Comparison of ENCODE assay signal across 22 cellular contexts in the genomic region with DNA sequence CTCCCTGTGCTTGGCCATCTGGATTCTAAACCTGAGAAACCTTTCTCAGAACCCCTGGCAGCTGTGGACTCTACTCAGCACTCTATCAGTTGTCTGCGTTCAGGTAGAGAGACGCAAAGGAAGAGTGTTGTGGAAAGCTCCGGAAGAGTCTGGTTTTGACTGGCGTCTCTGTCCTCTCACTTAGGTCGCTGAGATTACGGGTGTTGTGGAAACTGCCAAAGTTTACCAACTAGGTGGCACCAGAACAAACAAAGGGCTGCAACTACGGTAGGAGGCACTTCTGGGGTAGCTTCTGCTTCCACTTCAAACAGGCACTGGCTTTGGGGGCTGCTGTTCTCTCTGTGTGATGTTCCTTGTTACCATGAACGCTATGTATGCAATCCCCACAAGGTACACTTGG. TPM values are rescaled to one million over a fixed set of nuclear protein-coding genes. Genes with fewer than 3 reads are reported as not detected.
DNase-seq lines count a peak whose midpoint lies in the region; ATAC-seq, FAIRE-seq and TF ChIP-seq lines count a peak whose summit lies in the region.
"Had no signal": no experiment of that assay in that cellular context is flagged by ENCODE, and none has a peak within 500 bp of the region (broad histone marks: within the 10 kb centered on the region; RNA-seq: fewer than 3 reads in every experiment).

No MANE protein-coding gene starts in this region.

- no peaks in the 10 kb centered on the region for H3K4me1 ChIP-seq in small intestine (ENCODE audit: control insufficient read depth in 2 of 2, insufficient read depth in 1 of 2, low read depth in 1 of 2, low read length in 1 of 2)

- intact Hi-C loops in left colon (cut with DNase I, micrococcal nuclease) = no loop called here

- peak; percentile 77 for ATAC-seq in left colon
- ATAC-seq in HG03139 (IDR thresholded peaks at IDR 0.05; ENCODE audit: unreplicated experiment) = no peak
- no peak for ATAC-seq in HG03378 (IDR thresholded peaks at IDR 0.05; ENCODE audit: unreplicated experiment)

- FAIRE-seq in small intestine (lab: Jason Lieb, UNC) = no peak
- FAIRE-seq: GM18507, H54 had no signal

- H3K27ac ChIP-seq in C4-2B (peak overlapping the region; percentile 59), small intestine (ENCODE audit: low read depth in 1 of 2, low read length in 1 of 2) (peak overlapping the region; percentile 65 to 81)
- H3K27ac ChIP-seq: BLaER1 treated with 17β-estradiol and CSF1 and Interleukin-3, amounts not matched to agents 10 nM and 100 nM had no signal

- H3K4me3 ChIP-seq in LNCaP clone FGC (ENCODE audit: low read depth, low read length) (no peak overlapping the region), small intestine (ENCODE audit: low read depth in 1 of 2, low read length in 2 of 2) (no peak overlapping the region)
- H3K4me3 ChIP-seq: BLaER1 treated with 17β-estradiol and CSF1 and Interleukin-3, amounts not matched to agents 10 nM and 100 nM had no signal

- 33 to 66% (median 50%) methylated on average over 8 of the region's 8 CpGs for WGBS in small intestine, 3 donors

- H3K27me3 ChIP-seq in small intestine (ENCODE audit: control insufficient read depth in 2 of 2, insufficient read depth in 2 of 2, low read length in 2 of 2) = no peaks in the 10 kb centered on the region
- H3K27me3 ChIP-seq: BLaER1 treated with 17β-estradiol and CSF1 and Interleukin-3, amounts not matched to agents 10 nM and 100 nM had no signal

- H3K36me3 ChIP-seq in small intestine (ENCODE audit: control insufficient read depth in 2 of 2, insufficient read depth in 2 of 2, low read length in 2 of 2) = peaks cover 23 to 26% of the 10 kb centered on the region in 2 donors

- H3K9me3 ChIP-seq in small intestine (ENCODE audit: control insufficient read depth, low read depth) = no peaks in the 10 kb centered on the region
- H3K9me3 ChIP-seq: BLaER1 treated with 17β-estradiol and CSF1 and Interleukin-3, amounts not matched to agents 10 nM and 100 nM; SK-N-SH had no signal

- TF ChIP-seq CTCF in C4-2B (conservative IDR thresholded peaks at IDR 0.05) = no peak
- TF ChIP-seq CTCF in LNCaP clone FGC (IDR thresholded peaks at IDR 0.05; ENCODE audit: control insufficient read depth, extremely low read depth, insufficient read depth) = no peak

- DNase-seq in LNCaP clone FGC (ENCODE audit: low read depth) (peak; percentile 13), left colon (peak; percentile 36 to 51), small intestine (peak; percentile 64), MV-4-11 (lab: John Stamatoyannopoulos, UW) (no peak)
- DNase-seq: ACHN; Calu3; CD8-positive, alpha-beta memory T cell; DMS153; GDM1; NCI-H1092 treated with DMSO at 0.1 percent for 48 hours; NCI-H1436 treated with DMSO at 0.1 percent for 48 hours; NCI-H226; NCI-H510A treated with DMSO at 0.1 percent for 48 hours; NCI-H748 treated with DMSO at 0.1 percent for 48 hours; SIG-M5; SK-N-SH had no signal

RNA-seq across cellular contexts. Expression of a gene that starts 19.2 kb away (rescaled TPM):
- total RNA-seq in left colon = 10 to 100 TPM; 46.4 to 50.9 TPM
- polyA plus RNA-seq in small intestine = 10 to 100 TPM; 30.3 to 93.9 (median 49.4) TPM
- polyA plus RNA-seq: CD8-positive, alpha-beta memory T cell had no signal

RNA-seq across cellular contexts. Expression of a gene that starts 39.2 kb away (rescaled TPM):
- 10 to 100 TPM; 12.0 to 18.7 TPM for total RNA-seq in left colon
- 10 to 100 TPM; 17.4 to 68.4 (median 48.4) TPM for polyA plus RNA-seq in small intestine

RNA-seq across cellular contexts. Expression of a gene that starts 57.5 kb away (rescaled TPM):
- total RNA-seq in left colon = 10 to 100 TPM; 28.8 to 32.7 TPM
- polyA plus RNA-seq in small intestine = 10 to 100 TPM; 18.0 to 25.7 (median 24.4) TPM
